ENCODE assay signal across 28 cellular contexts in genomic region chr20:10921491-10922010, GRCh38.
"Had no signal": no experiment of that assay in that cellular context is flagged by ENCODE, and none has a peak within 500 bp of the region (broad histone marks: within the 10 kb centered on the region; RNA-seq: fewer than 3 reads in every experiment).

No MANE protein-coding gene starts in this region.

- H3K4me3 ChIP-seq: colonic mucosa, dorsolateral prefrontal cortex, ovary, skin epidermis, thoracic aorta had no signal

- H3K27ac ChIP-seq: colonic mucosa, dorsolateral prefrontal cortex, ovary had no signal

- FAIRE-seq: islet of Langerhans, urothelium cell line had no signal

- H3K4me1 Mint-ChIP-seq: activated CD4-positive, alpha-beta T cell treated with anti-CD3 and anti-CD28 coated beads, Interleukin-2, amount 10 ng/mL, durations not matched to agents 24 days and 14 days; activated naive CD4-positive, alpha-beta T cell treated with anti-CD3 and anti-CD28 coated beads, Interleukin-2, amount 10 ng/mL, durations not matched to agents 7 days and 5 days; activated naive CD8-positive, alpha-beta T cell treated with anti-CD3 and anti-CD28 coated beads, Interleukin-2, amount 10 ng/mL, durations not matched to agents 7 days and 5 days; naive B cell; stimulated activated effector memory CD8-positive, alpha-beta T cell treated with anti-CD3 and anti-CD28 coated beads, Interleukin-12 subunit alpha, Interleukin-12 subunit beta, amount 100 ng/mL, for 72 hours; T-helper 17 cell had no signal

- H3K4me1 ChIP-seq: colonic mucosa had no signal

- H3K4me3 Mint-ChIP-seq: activated CD4-positive, alpha-beta memory T cell treated with anti-CD3 and anti-CD28 coated beads for 36 hours; activated CD4-positive, alpha-beta T cell treated with anti-CD3 and anti-CD28 coated beads, Interleukin-2, amount 10 ng/mL, durations not matched to agents 24 days and 14 days; activated naive CD4-positive, alpha-beta T cell treated with anti-CD3 and anti-CD28 coated beads, Interleukin-2, amount 10 ng/mL, durations not matched to agents 7 days and 5 days; activated naive CD8-positive, alpha-beta T cell treated with anti-CD3 and anti-CD28 coated beads, Interleukin-2, amount 10 ng/mL, durations not matched to agents 7 days and 5 days; activated T-cell treated with anti-CD3 and anti-CD28 coated beads, Interleukin-2, amount 50 U/mL, for 24 hours; naive B cell; stimulated activated effector memory CD8-positive, alpha-beta T cell treated with anti-CD3 and anti-CD28 coated beads, Interleukin-12 subunit alpha, Interleukin-12 subunit beta, amount 100 ng/mL, for 72 hours; stimulated activated naive CD8-positive, alpha-beta T cell treated with anti-CD3 and anti-CD28 coated beads, Interleukin-15, Interleukin-2, amounts not matched to agents 100 ng/mL and 50 ng/mL, for 24 hours; T-helper 17 cell had no signal

- DNase-seq: activated CD4-positive, alpha-beta memory T cell treated with anti-CD3 and anti-CD28 coated beads for 36 hours; activated CD4-positive, alpha-beta T cell treated with anti-CD3 and anti-CD28 coated beads, Interleukin-2, amount 10 ng/mL, durations not matched to agents 24 days and 14 days; activated CD4-positive, CD25-positive, alpha-beta regulatory T cell treated with anti-CD3 and anti-CD28 coated beads, Interleukin-2, amount 50 U/mL, for 72 hours; activated CD8-positive, alpha-beta memory T cell treated with anti-CD3 and anti-CD28 coated beads, Interleukin-2, amount 50 U/mL, for 48 hours; activated gamma-delta T cell; activated naive CD4-positive, alpha-beta T cell treated with anti-CD3 and anti-CD28 coated beads, Interleukin-2, amount 10 ng/mL, durations not matched to agents 7 days and 5 days; activated naive CD8-positive, alpha-beta T cell treated with anti-CD3 and anti-CD28 coated beads, Interleukin-2, amount 10 ng/mL, durations not matched to agents 7 days and 5 days; activated T-cell treated with anti-CD3 and anti-CD28 coated beads, Interleukin-2, amount 50 U/mL, for 24 hours; amniotic stem cell; colonic mucosa; dorsolateral prefrontal cortex; effector memory CD4-positive, alpha-beta T cell; foreskin melanocyte; left cardiac atrium; left ventricle myocardium superior; naive B cell; ovary; stimulated activated CD4-positive, alpha-beta T cell treated with anti-CD3 and anti-CD28 coated beads, Interleukin-4, amount 100 ng/mL, for 24 hours; T-helper 17 cell; T1000 had no signal

- H3K27me3 Mint-ChIP-seq: activated CD4-positive, alpha-beta memory T cell treated with anti-CD3 and anti-CD28 coated beads for 36 hours; activated CD4-positive, alpha-beta T cell treated with anti-CD3 and anti-CD28 coated beads, Interleukin-2, amount 10 ng/mL, durations not matched to agents 24 days and 14 days; activated naive CD4-positive, alpha-beta T cell treated with anti-CD3 and anti-CD28 coated beads, Interleukin-2, amount 10 ng/mL, durations not matched to agents 7 days and 5 days; activated naive CD8-positive, alpha-beta T cell treated with anti-CD3 and anti-CD28 coated beads, Interleukin-2, amount 10 ng/mL, durations not matched to agents 7 days and 5 days; activated T-cell treated with anti-CD3 and anti-CD28 coated beads, Interleukin-2, amount 50 U/mL, for 24 hours; naive B cell had no signal

- H3K9me3 ChIP-seq: colonic mucosa, ovary, thoracic aorta had no signal

- H3K36me3 Mint-ChIP-seq: activated CD4-positive, alpha-beta memory T cell treated with anti-CD3 and anti-CD28 coated beads for 36 hours; activated naive CD4-positive, alpha-beta T cell treated with anti-CD3 and anti-CD28 coated beads, Interleukin-2, amount 10 ng/mL, durations not matched to agents 7 days and 5 days; activated naive CD8-positive, alpha-beta T cell treated with anti-CD3 and anti-CD28 coated beads, Interleukin-2, amount 10 ng/mL, durations not matched to agents 7 days and 5 days; naive B cell; stimulated activated effector memory CD8-positive, alpha-beta T cell treated with anti-CD3 and anti-CD28 coated beads, Interleukin-12 subunit alpha, Interleukin-12 subunit beta, amount 100 ng/mL, for 72 hours had no signal

- H3K36me3 ChIP-seq: colonic mucosa, ovary, thoracic aorta had no signal

- H3K27ac Mint-ChIP-seq: activated CD4-positive, alpha-beta memory T cell treated with anti-CD3 and anti-CD28 coated beads for 36 hours; activated CD4-positive, alpha-beta T cell treated with anti-CD3 and anti-CD28 coated beads, Interleukin-2, amount 10 ng/mL, durations not matched to agents 24 days and 14 days; activated naive CD4-positive, alpha-beta T cell treated with anti-CD3 and anti-CD28 coated beads, Interleukin-2, amount 10 ng/mL, durations not matched to agents 7 days and 5 days; activated naive CD8-positive, alpha-beta T cell treated with anti-CD3 and anti-CD28 coated beads, Interleukin-2, amount 10 ng/mL, durations not matched to agents 7 days and 5 days; activated T-cell treated with anti-CD3 and anti-CD28 coated beads, Interleukin-2, amount 50 U/mL, for 24 hours; naive B cell; progenitor cell of endocrine pancreas; stimulated activated effector memory CD8-positive, alpha-beta T cell treated with anti-CD3 and anti-CD28 coated beads, Interleukin-12 subunit alpha, Interleukin-12 subunit beta, amount 100 ng/mL, for 72 hours; stimulated activated naive CD8-positive, alpha-beta T cell treated with anti-CD3 and anti-CD28 coated beads, Interleukin-15, Interleukin-2, amounts not matched to agents 100 ng/mL and 50 ng/mL, for 24 hours; T-helper 17 cell had no signal

- ATAC-seq: left cardiac atrium; left ventricle myocardium superior; sciatic nerve; stimulated activated effector memory CD8-positive, alpha-beta T cell treated with anti-CD3 and anti-CD28 coated beads, Interleukin-12 subunit alpha, Interleukin-12 subunit beta, amount 100 ng/mL, for 72 hours; T-helper 17 cell had no signal

- H3K27me3 ChIP-seq: colonic mucosa, dorsolateral prefrontal cortex, ovary had no signal
